Comparison of ENCODE assay signal across 22 cellular contexts in genomic region chr15:29637555-29637954, GRCh38.
"Had no signal": no experiment of that assay in that cellular context is flagged by ENCODE, and none has a peak within 500 bp of the region (broad histone marks: within the 10 kb centered on the region; RNA-seq: fewer than 3 reads in every experiment).

No MANE protein-coding gene starts in this region.

- H3K36me3 Mint-ChIP-seq: immature natural killer cell, mesothelial cell of epicardium had no signal

- ATAC-seq: esophagus mucosa, foreskin keratinocyte, gastroesophageal sphincter, heart left ventricle, left lung, left ventricle myocardium superior, lower lobe of right lung, mucosa of descending colon had no signal

- H3K4me3 ChIP-seq: coronary artery, dorsolateral prefrontal cortex, gastroesophageal sphincter, heart left ventricle, hepatocyte, left lung, lower lobe of right lung, mucosa of descending colon had no signal

- H3K9me3 ChIP-seq: gastroesophageal sphincter, heart left ventricle, left lung, lower lobe of right lung, mucosa of descending colon had no signal

- H3K27ac ChIP-seq: coronary artery, epithelial cell of prostate, foreskin keratinocyte, gastroesophageal sphincter, heart left ventricle, hepatocyte, left lung, lower lobe of right lung had no signal

- H3K27me3 ChIP-seq: dorsolateral prefrontal cortex, foreskin keratinocyte, hepatocyte, left lung had no signal

- H3K4me1 ChIP-seq: foreskin keratinocyte, gastroesophageal sphincter, heart left ventricle, left lung, lower lobe of right lung had no signal

- H3K27ac Mint-ChIP-seq: immature natural killer cell, mesothelial cell of epicardium had no signal

- H3K4me1 Mint-ChIP-seq: immature natural killer cell, mesothelial cell of epicardium had no signal

- H3K36me3 ChIP-seq: gastroesophageal sphincter, heart left ventricle, left lung, lower lobe of right lung had no signal

- H3K9me3 Mint-ChIP-seq: mesothelial cell of epicardium had no signal

- DNase-seq: dermis blood vessel endothelial cell; dorsolateral prefrontal cortex; effector CD4-positive, alpha-beta T cell; effector memory CD4-positive, alpha-beta T cell; erythroblast; foreskin keratinocyte; heart left ventricle; immature natural killer cell; islet precursor cell; kidney; kidney glomerular epithelial cell; left lung; left ventricle myocardium superior; lower lobe of right lung; mesenchymal stem cell; mucosa of descending colon had no signal

- H3K4me3 Mint-ChIP-seq: immature natural killer cell, mesothelial cell of epicardium had no signal
